ENCODE assay signal across 1 cellular context in genomic region chr15:93068581-93069199, GRCh38.
TF ChIP-seq lines count a peak whose summit lies in the region.

No MANE protein-coding gene starts in this region.

TF ChIP-seq in H1, 55 proteins besides CTCF, POLR2A, EP300 and RAD21:
- no peak for TF ChIP-seq MAFK (IDR thresholded peaks at IDR 0.05; ENCODE audit: low read depth, low read length)
- no peak for TF ChIP-seq RFX5 (IDR thresholded peaks at IDR 0.05; ENCODE audit: borderline replicate concordance, low read depth, low read length)
- TF ChIP-seq SUZ12 (IDR thresholded peaks at IDR 0.05; ENCODE audit: low read length): no peak
- no peak for TF ChIP-seq CTBP2 (IDR thresholded peaks at IDR 0.05; ENCODE audit: borderline replicate concordance, insufficient read depth, insufficient read length, low read length)
- TF ChIP-seq POLR2AphosphoS5 (IDR thresholded peaks at IDR 0.05; ENCODE audit: low read depth, low read length): 0 out of 2 replicates have a peak, but pooled peaks have one; percentile 24
- TF ChIP-seq KDM1A (IDR thresholded peaks at IDR 0.05; ENCODE audit: borderline replicate concordance, low read length): no peak
- TF ChIP-seq ZNF274 (IDR thresholded peaks at IDR 0.05; ENCODE audit: borderline replicate concordance, extremely low read depth, low read length): no peak
TF ChIP-seq in H1: peak in this region for 1.
